In the genomic region with DNA sequence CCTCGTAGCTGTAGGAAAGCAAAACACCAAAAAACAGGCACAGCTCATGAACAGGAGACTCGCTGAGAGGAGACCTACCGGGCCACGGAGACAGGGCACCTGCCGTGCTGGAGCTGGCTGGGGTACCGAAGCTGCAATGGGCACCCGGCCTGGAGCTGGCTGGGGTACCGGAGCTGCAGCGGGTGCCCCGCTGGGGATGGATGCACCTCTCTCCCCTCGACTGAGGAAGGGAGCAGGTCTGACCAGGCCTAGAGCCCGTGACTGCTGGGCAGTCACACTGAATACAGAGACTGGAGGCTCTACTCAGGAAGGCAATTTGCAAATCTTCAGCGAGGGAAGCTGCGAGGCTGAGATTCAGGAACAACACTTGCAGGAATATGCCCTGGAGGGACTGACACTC, we compare ENCODE assay signal across 23 cellular contexts. TPM values are rescaled to one million over a fixed set of nuclear protein-coding genes. Genes with fewer than 3 reads are reported as not detected.
DNase-seq lines count a peak whose midpoint lies in the region; ATAC-seq and TF ChIP-seq lines count a peak whose summit lies in the region.
"Had no signal": no experiment of that assay in that cellular context is flagged by ENCODE, and none has a peak within 500 bp of the region (broad histone marks: within the 10 kb centered on the region; RNA-seq: fewer than 3 reads in every experiment).

No MANE protein-coding gene starts in this region.

- H3K4me1 Mint-ChIP-seq in brain: peaks cover 58% of the 10 kb centered on the region
- peaks cover 24% of the 10 kb centered on the region for H3K4me1 Mint-ChIP-seq in neural crest cell
- H3K4me1 Mint-ChIP-seq in neural progenitor cell: peaks cover 17% of the 10 kb centered on the region
- H3K4me1 Mint-ChIP-seq: activated B cell treated with CpG ODN at 0.5 μM for 24 hours, mesothelial cell of epicardium, natural killer cell had no signal

- H3K36me3 ChIP-seq in right atrium auricular region (no peaks in the 10 kb centered on the region), esophagus muscularis mucosa (no peaks in the 10 kb centered on the region), neural progenitor cell (no peaks in the 10 kb centered on the region)
- H3K36me3 ChIP-seq: thyroid gland had no signal

- H2AFZ ChIP-seq in neural progenitor cell (replicated peaks): no peak overlapping the region

- 86% methylated on average over 14 of the region's 14 CpGs for WGBS in esophagus muscularis mucosa

- H3K4me2 ChIP-seq in neural progenitor cell: no peak overlapping the region

- no peak for TF ChIP-seq POLR2A in esophagus muscularis mucosa (IDR thresholded peaks at IDR 0.05; ENCODE audit: low read depth)

- peaks cover 0 to 3% (median 0%) of the 10 kb centered on the region in 5 experiments for H3K9me3 Mint-ChIP-seq in brain
- no peaks in the 10 kb centered on the region for H3K9me3 Mint-ChIP-seq in neural crest cell
- H3K9me3 Mint-ChIP-seq in neural progenitor cell: no peaks in the 10 kb centered on the region
- H3K9me3 Mint-ChIP-seq: activated B cell treated with CpG ODN at 0.5 μM for 24 hours; activated CD8-positive, alpha-beta T cell treated with anti-CD3 and anti-CD28 coated beads for 36 hours; activated naive CD4-positive, alpha-beta T cell treated with anti-CD3 and anti-CD28 coated beads for 36 hours; dendritic cell treated with granulocyte-macrophage colony-stimulating factor and Interleukin-4, amounts not matched to agents 40 ng/mL and 50 ng/mL, for 4 days; mesothelial cell of epicardium; natural killer cell had no signal

- TF ChIP-seq CTCF in right atrium auricular region (IDR thresholded peaks at IDR 0.05) (no peak), brain (conservative IDR thresholded peaks at IDR 0.05) (no peak), neural crest cell (conservative IDR thresholded peaks at IDR 0.05) (no peak), esophagus muscularis mucosa (IDR thresholded peaks at IDR 0.05) (no peak), neural progenitor cell (IDR thresholded peaks at IDR 0.05) (no peak)

- H3K27me3 ChIP-seq in right atrium auricular region (no peaks in the 10 kb centered on the region), esophagus muscularis mucosa (peaks cover 0 to 42% (median 0%) of the 10 kb centered on the region in 4 donors), neural progenitor cell (no peaks in the 10 kb centered on the region)
- H3K27me3 ChIP-seq: thyroid gland had no signal

- no peak for ATAC-seq in Right ventricle myocardium superior (ENCODE audit: poor library complexity)
- ATAC-seq: activated CD8-positive, alpha-beta T cell treated with anti-CD3 and anti-CD28 coated beads for 36 hours; natural killer cell had no signal

- no peak for TF ChIP-seq EP300 in esophagus muscularis mucosa (IDR thresholded peaks at IDR 0.05)

- peaks cover 3% of the 10 kb centered on the region for H3K27me3 Mint-ChIP-seq in brain
- H3K27me3 Mint-ChIP-seq in neural crest cell (ENCODE audit: low read depth): no peaks in the 10 kb centered on the region
- H3K27me3 Mint-ChIP-seq in neural progenitor cell (ENCODE audit: insufficient read depth, low read depth): peaks cover 15% of the 10 kb centered on the region
- H3K27me3 Mint-ChIP-seq: activated CD8-positive, alpha-beta T cell treated with anti-CD3 and anti-CD28 coated beads for 36 hours had no signal

- H3K79me2 ChIP-seq in neural progenitor cell (ENCODE audit: low read depth): no peaks in the 10 kb centered on the region

- no peaks in the 10 kb centered on the region for H3F3A ChIP-seq in neural progenitor cell (ENCODE audit: low read depth)

- H3K9me3 ChIP-seq in right atrium auricular region (no peaks in the 10 kb centered on the region), esophagus muscularis mucosa (no peaks in the 10 kb centered on the region), neural progenitor cell (ENCODE audit: low read depth) (no peaks in the 10 kb centered on the region)
- H3K9me3 ChIP-seq: thyroid gland had no signal

- intact Hi-C loops in Right ventricle myocardium superior (cut with DNase I) (no loop called here), esophagus muscularis mucosa (cut with DNase I) (no loop called here)

- H3K4me3 ChIP-seq in right atrium auricular region: no peak overlapping the region
- H3K4me3 ChIP-seq in esophagus muscularis mucosa: no peak overlapping the region
- H3K4me3 ChIP-seq in neural progenitor cell: no peak overlapping the region
- H3K4me3 ChIP-seq: thyroid gland had no signal

- H3K27ac ChIP-seq in right atrium auricular region (no peak overlapping the region), esophagus muscularis mucosa (replicated peaks in 1 of 4) (no peak overlapping the region), neural progenitor cell (no peak overlapping the region)
- H3K27ac ChIP-seq: thyroid gland had no signal

- DNase-seq in right atrium auricular region (ENCODE audit: low spot score) (peak; percentile 50), Right ventricle myocardium superior (no peak), neural crest cell (ENCODE audit: low read depth, low spot score) (no peak), esophagus muscularis mucosa (ENCODE audit: extremely low spot score) (no peak), DMS114 treated with DMSO at 0.1 percent for 48 hours (lab: John Stamatoyannopoulos, UW; ENCODE audit: unreplicated experiment) (no peak), neural progenitor cell (ENCODE audit: low spot score) (no peak), NCI-H82 treated with DMSO at 0.1 percent for 48 hours (lab: John Stamatoyannopoulos, UW; ENCODE audit: unreplicated experiment) (no peak)
- DNase-seq: activated B cell treated with CpG ODN at 0.5 μM for 24 hours; activated CD8-positive, alpha-beta T cell treated with anti-CD3 and anti-CD28 coated beads for 36 hours; activated naive CD4-positive, alpha-beta T cell treated with anti-CD3 and anti-CD28 coated beads for 36 hours; amniotic stem cell; glutamatergic neuron; natural killer cell; NCI-H2081 treated with DMSO at 0.1 percent for 48 hours; NCI-H510A; small intestine; stimulated activated naive CD4-positive, alpha-beta T cell; T-helper 2 cell; thyroid gland had no signal

- H3K27ac Mint-ChIP-seq in brain (peak overlapping the region; percentile 87 to 98 (median 92)), neural crest cell (ENCODE audit: unreplicated experiment) (peak overlapping the region; percentile 39), neural progenitor cell (no peak overlapping the region)
- H3K27ac Mint-ChIP-seq: activated B cell treated with CpG ODN at 0.5 μM for 24 hours; activated CD8-positive, alpha-beta T cell treated with anti-CD3 and anti-CD28 coated beads for 36 hours; activated naive CD4-positive, alpha-beta T cell treated with anti-CD3 and anti-CD28 coated beads for 36 hours; dendritic cell treated with granulocyte-macrophage colony-stimulating factor and Interleukin-4, amounts not matched to agents 40 ng/mL and 50 ng/mL, for 4 days; mesothelial cell of epicardium; natural killer cell; progenitor cell of endocrine pancreas had no signal

- H3K9ac ChIP-seq in neural progenitor cell: no peak overlapping the region

- no peaks in the 10 kb centered on the region for H4K20me1 ChIP-seq in neural progenitor cell (ENCODE audit: low read depth)

- H3K36me3 Mint-ChIP-seq in brain: no peaks in the 10 kb centered on the region
- no peaks in the 10 kb centered on the region for H3K36me3 Mint-ChIP-seq in neural crest cell (ENCODE audit: low read depth)
- H3K36me3 Mint-ChIP-seq in neural progenitor cell: no peaks in the 10 kb centered on the region
- H3K36me3 Mint-ChIP-seq: mesothelial cell of epicardium, natural killer cell had no signal

- H3K4me3 Mint-ChIP-seq in brain (peak overlapping the region; percentile 12 to 81 (median 64)), neural crest cell (no peak overlapping the region), neural progenitor cell (no peak overlapping the region)
- H3K4me3 Mint-ChIP-seq: activated B cell treated with CpG ODN at 0.5 μM for 24 hours; activated CD8-positive, alpha-beta T cell treated with anti-CD3 and anti-CD28 coated beads for 36 hours; activated naive CD4-positive, alpha-beta T cell treated with anti-CD3 and anti-CD28 coated beads for 36 hours; dendritic cell treated with granulocyte-macrophage colony-stimulating factor and Interleukin-4, amounts not matched to agents 40 ng/mL and 50 ng/mL, for 4 days; mesothelial cell of epicardium; natural killer cell had no signal

- H3K4me1 ChIP-seq in right atrium auricular region (peaks cover 0 to 6% of the 10 kb centered on the region in 2 donors), esophagus muscularis mucosa (peaks cover 0 to 22% (median 11%) of the 10 kb centered on the region in 4 donors), neural progenitor cell (peaks cover 11% of the 10 kb centered on the region)

RNA-seq across cellular contexts. Expression of a gene that starts 27.7 kb away (rescaled TPM):
- total RNA-seq in right atrium auricular region (10 to 100 TPM; 13.2 to 18.1 TPM), Right ventricle myocardium superior (11.5 TPM), neural crest cell (101 and 111 TPM in 2 replicates), esophagus muscularis mucosa (10 to 100 TPM; 22.5 to 51.7 (median 35.0) TPM), neural progenitor cell (ENCODE audit: low replicate concordance) (76.5 and 108 TPM in 2 replicates)
- polyA plus RNA-seq in brain (ENCODE audit: insufficient read depth, low read depth, low replicate concordance): 81.3 TPM

Comparison
In these comparisons a context has a peak if more than half of its experiments do, and no peak if none do; other contexts are left out.
1. H3K4me3 Mint-ChIP-seq: peak in brain (5 of 5); none in neural crest cell (single experiment) and neural progenitor cell (single experiment).